In genomic region chr10:52883996-52884871, GRCh38 we compare ENCODE assay signal across 1 cellular context.
A peak's percentile ranks its signal among the peaks of the same experiment; 100 is the strongest.
TF ChIP-seq lines count a peak whose summit lies in the region.

No MANE protein-coding gene starts in this region.

TF ChIP-seq in HepG2, 621 proteins besides CTCF, POLR2A, EP300 and RAD21 (continued from another document and continues in another):
- TF ChIP-seq AHDC1 (CRISPR knock-in tag; IDR thresholded peaks at IDR 0.05; ENCODE audit: borderline replicate concordance) (peak; percentile 58; the same call in 1 of the 2 replicates), REL (CRISPR knock-in tag; conservative IDR thresholded peaks at IDR 0.05) (no peak), HINFP (CRISPR knock-in tag; IDR thresholded peaks at IDR 0.05; ENCODE audit: low read depth) (no peak), EHMT2 (IDR thresholded peaks at IDR 0.05; ENCODE audit: borderline replicate concordance, low read depth, low read length) (no peak), ZNF574 (CRISPR knock-in tag; IDR thresholded peaks at IDR 0.05) (no peak), BRF2 (CRISPR knock-in tag; IDR thresholded peaks at IDR 0.05) (no peak), ZNF766 (CRISPR knock-in tag; IDR thresholded peaks at IDR 0.05; ENCODE audit: borderline replicate concordance) (0 out of 2 replicates have a peak, but pooled peaks have one; percentile 42), ZNF329 (CRISPR knock-in tag; IDR thresholded peaks at IDR 0.05; ENCODE audit: low read depth) (no peak), SIN3A (IDR thresholded peaks at IDR 0.05; ENCODE audit: borderline replicate concordance, low read depth, low read length) (no peak), JUNB (CRISPR knock-in tag; IDR thresholded peaks at IDR 0.05; ENCODE audit: borderline replicate concordance) (peak; percentile 72; the same call in 1 of the 2 replicates), HNRNPK (IDR thresholded peaks at IDR 0.05; ENCODE audit: low read depth, low read length, poor library complexity, severe bottlenecking) (no peak), MLX (CRISPR knock-in tag; IDR thresholded peaks at IDR 0.05) (no peak), CENPT (CRISPR knock-in tag; IDR thresholded peaks at IDR 0.05; ENCODE audit: low read depth) (no peak), ZFP36L1 (CRISPR knock-in tag; IDR thresholded peaks at IDR 0.05) (no peak), NR2C2 (CRISPR knock-in tag; IDR thresholded peaks at IDR 0.05; ENCODE audit: borderline replicate concordance) (peak; percentile 36; the same call in 1 of the 2 replicates), THAP7 (CRISPR knock-in tag; IDR thresholded peaks at IDR 0.05) (no peak), ZSCAN21 (CRISPR knock-in tag; IDR thresholded peaks at IDR 0.05; ENCODE audit: borderline replicate concordance) (no peak), FOSL1 (CRISPR knock-in tag; IDR thresholded peaks at IDR 0.05; ENCODE audit: borderline replicate concordance) (peak; percentile 79), ZMYM4 (CRISPR knock-in tag; IDR thresholded peaks at IDR 0.05) (no peak), ZNF644 (CRISPR knock-in tag; IDR thresholded peaks at IDR 0.05; ENCODE audit: low read depth) (0 out of 2 replicates have a peak, but pooled peaks have one; percentile 6), ETV5 (CRISPR knock-in tag; IDR thresholded peaks at IDR 0.05; ENCODE audit: borderline replicate concordance) (no peak; the same call in 1 of the 2 replicates), LBX2 (CRISPR knock-in tag; IDR thresholded peaks at IDR 0.05; ENCODE audit: borderline replicate concordance) (no peak), BCL3 (CRISPR knock-in tag; IDR thresholded peaks at IDR 0.05) (no peak), MTF2 (CRISPR knock-in tag; IDR thresholded peaks at IDR 0.05; ENCODE audit: borderline replicate concordance) (no peak), ZNF746 (CRISPR knock-in tag; IDR thresholded peaks at IDR 0.05) (no peak), MAFF (IDR thresholded peaks at IDR 0.05; ENCODE audit: low read depth, low read length) (peak; percentile 38; the same call in 1 of the 2 replicates), KDM5A (IDR thresholded peaks at IDR 0.05; ENCODE audit: borderline replicate concordance, low read length) (0 out of 2 replicates have a peak, but pooled peaks have one; percentile 31), PAXIP1 (CRISPR knock-in tag; conservative IDR thresholded peaks at IDR 0.05) (peak; percentile 66), ZBTB44 (CRISPR knock-in tag; IDR thresholded peaks at IDR 0.05) (no peak), ZSCAN29 (CRISPR knock-in tag; conservative IDR thresholded peaks at IDR 0.05) (no peak)
